In the genomic region with DNA sequence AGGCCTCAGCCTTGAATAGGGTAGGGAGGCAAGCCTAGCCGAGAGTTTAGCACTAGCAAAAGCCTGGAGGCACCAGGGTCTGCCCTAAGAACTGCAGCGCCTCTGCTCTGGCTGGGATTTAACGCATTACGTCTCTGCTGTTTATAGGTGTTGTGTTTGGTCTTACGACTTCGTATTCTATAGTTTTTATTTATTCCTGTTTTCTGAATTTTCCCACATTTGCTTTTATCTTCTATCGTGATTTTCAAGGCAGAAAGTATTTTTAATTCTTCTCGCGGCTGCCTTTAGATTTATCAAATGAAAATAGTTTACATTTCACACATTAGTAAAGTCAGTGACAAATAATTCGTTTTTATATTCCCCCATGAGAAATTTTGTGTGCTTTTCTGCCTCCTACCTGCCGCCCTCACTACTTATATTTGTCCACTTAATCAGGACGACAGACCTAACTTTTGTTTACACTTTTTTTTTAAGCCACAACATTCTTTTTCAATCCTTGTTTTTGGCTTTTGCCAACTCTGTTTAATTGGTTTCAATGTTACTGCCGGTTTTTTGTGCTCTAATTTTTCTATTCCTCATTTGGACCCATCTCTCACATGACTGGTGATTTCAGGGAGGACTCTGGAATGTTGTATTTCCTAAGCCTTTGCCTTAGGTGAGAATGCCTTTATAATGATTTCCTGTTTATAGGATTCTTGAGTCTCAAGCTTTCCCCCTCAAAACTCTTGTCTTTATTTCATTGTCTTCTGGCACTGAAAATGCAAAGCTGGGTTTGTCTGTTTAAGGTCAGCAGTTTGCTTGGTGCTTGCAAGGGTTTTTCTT, we compare ENCODE assay signal across 1 cellular context.
TF ChIP-seq lines count a peak whose summit lies in the region.

No MANE protein-coding gene starts in this region.

TF ChIP-seq in A549, 52 proteins besides CTCF, POLR2A, EP300 and RAD21 (continued from another document):
- TF ChIP-seq, protein P1, sequence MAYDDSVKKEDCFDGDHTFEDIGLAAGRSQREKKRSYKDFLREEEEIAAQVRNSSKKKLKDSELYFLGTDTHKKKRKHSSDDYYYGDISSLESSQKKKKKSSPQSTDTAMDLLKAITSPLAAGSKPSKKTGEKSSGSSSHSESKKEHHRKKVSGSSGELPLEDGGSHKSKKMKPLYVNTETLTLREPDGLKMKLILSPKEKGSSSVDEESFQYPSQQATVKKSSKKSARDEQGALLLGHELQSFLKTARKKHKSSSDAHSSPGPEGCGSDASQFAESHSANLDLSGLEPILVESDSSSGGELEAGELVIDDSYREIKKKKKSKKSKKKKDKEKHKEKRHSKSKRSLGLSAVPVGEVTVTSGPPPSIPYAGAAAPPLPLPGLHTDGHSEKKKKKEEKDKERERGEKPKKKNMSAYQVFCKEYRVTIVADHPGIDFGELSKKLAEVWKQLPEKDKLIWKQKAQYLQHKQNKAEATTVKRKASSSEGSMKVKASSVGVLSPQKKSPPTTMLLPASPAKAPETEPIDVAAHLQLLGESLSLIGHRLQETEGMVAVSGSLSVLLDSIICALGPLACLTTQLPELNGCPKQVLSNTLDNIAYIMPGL (CRISPR knock-in tag; IDR thresholded peaks at IDR 0.05; ENCODE audit: borderline replicate concordance) = no peak
- TF ChIP-seq CBX8 (IDR thresholded peaks at IDR 0.05) = no peak
- TF ChIP-seq, protein P2, sequence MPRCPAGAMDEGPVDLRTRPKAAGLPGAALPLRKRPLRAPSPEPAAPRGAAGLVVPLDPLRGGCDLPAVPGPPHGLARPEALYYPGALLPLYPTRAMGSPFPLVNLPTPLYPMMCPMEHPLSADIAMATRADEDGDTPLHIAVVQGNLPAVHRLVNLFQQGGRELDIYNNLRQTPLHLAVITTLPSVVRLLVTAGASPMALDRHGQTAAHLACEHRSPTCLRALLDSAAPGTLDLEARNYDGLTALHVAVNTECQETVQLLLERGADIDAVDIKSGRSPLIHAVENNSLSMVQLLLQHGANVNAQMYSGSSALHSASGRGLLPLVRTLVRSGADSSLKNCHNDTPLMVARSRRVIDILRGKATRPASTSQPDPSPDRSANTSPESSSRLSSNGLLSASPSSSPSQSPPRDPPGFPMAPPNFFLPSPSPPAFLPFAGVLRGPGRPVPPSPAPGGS (IDR thresholded peaks at IDR 0.05) = no peak
